Comparison of ENCODE assay signal across 1 cellular context in genomic region chr1:118914379-118915161, GRCh38.
TF ChIP-seq lines count a peak whose summit lies in the region.

No MANE protein-coding gene starts in this region.

TF ChIP-seq in HepG2, 621 proteins besides CTCF, POLR2A, EP300 and RAD21 (continued from another document and continues in another):
- TF ChIP-seq ZNF407 (CRISPR knock-in tag; IDR thresholded peaks at IDR 0.05; ENCODE audit: not compliant biosample characterization), result no peak
- TF ChIP-seq, protein P1, sequence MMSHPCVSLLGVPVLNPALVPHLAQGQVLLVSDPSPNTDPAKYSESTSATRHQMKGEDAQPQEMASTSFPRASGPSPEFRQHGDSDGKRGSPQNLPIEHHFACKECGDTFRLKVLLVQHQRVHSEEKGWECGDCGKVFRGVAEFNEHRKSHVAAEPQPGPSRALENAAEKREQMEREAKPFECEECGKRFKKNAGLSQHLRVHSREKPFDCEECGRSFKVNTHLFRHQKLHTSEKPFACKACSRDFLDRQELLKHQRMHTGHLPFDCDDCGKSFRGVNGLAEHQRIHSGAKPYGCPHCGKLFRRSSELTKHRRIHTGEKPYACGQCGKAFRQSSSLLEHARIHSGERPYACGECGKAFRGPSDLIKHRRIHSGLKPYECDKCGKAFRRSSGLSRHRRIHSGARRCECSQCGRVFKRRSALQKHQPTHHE (CRISPR knock-in tag; IDR thresholded peaks at IDR 0.05; ENCODE audit: borderline replicate concordance), result no peak
- TF ChIP-seq WIZ (CRISPR knock-in tag; IDR thresholded peaks at IDR 0.05), result no peak
- no peak for TF ChIP-seq ZNF674 (CRISPR knock-in tag; IDR thresholded peaks at IDR 0.05; ENCODE audit: low read depth)
- TF ChIP-seq, protein P2, sequence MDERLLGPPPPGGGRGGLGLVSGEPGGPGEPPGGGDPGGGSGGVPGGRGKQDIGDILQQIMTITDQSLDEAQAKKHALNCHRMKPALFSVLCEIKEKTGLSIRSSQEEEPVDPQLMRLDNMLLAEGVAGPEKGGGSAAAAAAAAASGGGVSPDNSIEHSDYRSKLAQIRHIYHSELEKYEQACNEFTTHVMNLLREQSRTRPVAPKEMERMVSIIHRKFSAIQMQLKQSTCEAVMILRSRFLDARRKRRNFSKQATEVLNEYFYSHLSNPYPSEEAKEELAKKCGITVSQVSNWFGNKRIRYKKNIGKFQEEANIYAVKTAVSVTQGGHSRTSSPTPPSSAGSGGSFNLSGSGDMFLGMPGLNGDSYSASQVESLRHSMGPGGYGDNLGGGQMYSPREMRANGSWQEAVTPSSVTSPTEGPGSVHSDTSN (CRISPR knock-in tag; IDR thresholded peaks at IDR 0.05), result peak; percentile 29; the same call in 1 of the 2 replicates
- no peak for TF ChIP-seq KDM4B (CRISPR knock-in tag; IDR thresholded peaks at IDR 0.05)
- TF ChIP-seq, protein P3, sequence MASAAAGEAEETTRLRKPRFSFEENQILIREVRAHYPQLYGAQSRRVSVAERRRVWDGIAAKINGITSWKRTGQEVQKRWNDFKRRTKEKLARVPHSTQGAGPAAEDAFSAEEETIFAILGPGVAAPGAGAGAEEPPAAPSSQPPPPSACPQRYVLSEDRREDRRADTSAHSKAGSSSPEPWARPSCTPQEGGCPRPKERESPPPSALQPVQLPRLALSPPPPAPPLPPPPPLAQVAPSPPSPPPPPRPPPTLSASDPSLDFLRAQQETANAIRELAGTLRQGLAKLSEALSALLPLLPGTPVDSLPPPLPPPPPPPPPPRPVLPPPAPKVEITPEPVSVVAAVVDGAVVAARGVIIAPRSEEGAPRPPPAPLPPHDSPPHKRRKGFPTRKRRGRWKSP (CRISPR knock-in tag; IDR thresholded peaks at IDR 0.05), result no peak
- TF ChIP-seq TOPORS (CRISPR knock-in tag; IDR thresholded peaks at IDR 0.05), result no peak
- no peak for TF ChIP-seq YEATS4 (CRISPR knock-in tag; IDR thresholded peaks at IDR 0.05; ENCODE audit: borderline replicate concordance)
- peak; percentile 52 for TF ChIP-seq POGZ (CRISPR knock-in tag; IDR thresholded peaks at IDR 0.05)
- 0 out of 3 replicates have a peak, but pooled peaks have one; percentile 50 for TF ChIP-seq MXI1 (IDR thresholded peaks at IDR 0.05; ENCODE audit: borderline replicate concordance, low read depth, low read length)
- no peak for TF ChIP-seq ZNF180 (CRISPR knock-in tag; IDR thresholded peaks at IDR 0.05; ENCODE audit: borderline replicate concordance, low read depth)
- peak; percentile 52; the same call in 1 of the 2 replicates for TF ChIP-seq IRF2 (CRISPR knock-in tag; IDR thresholded peaks at IDR 0.05)
- TF ChIP-seq ZNF883 (CRISPR knock-in tag; IDR thresholded peaks at IDR 0.05; ENCODE audit: not compliant biosample characterization), result no peak
- no peak for TF ChIP-seq ZNF557 (CRISPR knock-in tag; IDR thresholded peaks at IDR 0.05)
- TF ChIP-seq SP4 (CRISPR knock-in tag; IDR thresholded peaks at IDR 0.05), result no peak
- TF ChIP-seq ZNF709 (CRISPR knock-in tag; IDR thresholded peaks at IDR 0.05), result no peak
- TF ChIP-seq THAP11 (CRISPR knock-in tag; IDR thresholded peaks at IDR 0.05), result peak; percentile 54; the same call in 1 of the 2 replicates
- no peak for TF ChIP-seq ZBTB21 (CRISPR knock-in tag; IDR thresholded peaks at IDR 0.05)
- TF ChIP-seq SNRNP70 (IDR thresholded peaks at IDR 0.05; ENCODE audit: low read depth, low read length), result no peak
- TF ChIP-seq NFRKB (IDR thresholded peaks at IDR 0.05), result no peak
- 0 out of 2 replicates have a peak, but pooled peaks have one; percentile 31 for TF ChIP-seq PHF21A (CRISPR knock-in tag; IDR thresholded peaks at IDR 0.05)
- TF ChIP-seq NR0B2 (CRISPR knock-in tag; IDR thresholded peaks at IDR 0.05), result no peak
- TF ChIP-seq KLF13 (CRISPR knock-in tag; IDR thresholded peaks at IDR 0.05), result no peak
- no peak for TF ChIP-seq NFIB (CRISPR knock-in tag; IDR thresholded peaks at IDR 0.05; ENCODE audit: borderline replicate concordance)
- TF ChIP-seq ZBTB34 (CRISPR knock-in tag; IDR thresholded peaks at IDR 0.05), result 0 out of 2 replicates have a peak, but pooled peaks have one; percentile 51
- TF ChIP-seq, protein P4, sequence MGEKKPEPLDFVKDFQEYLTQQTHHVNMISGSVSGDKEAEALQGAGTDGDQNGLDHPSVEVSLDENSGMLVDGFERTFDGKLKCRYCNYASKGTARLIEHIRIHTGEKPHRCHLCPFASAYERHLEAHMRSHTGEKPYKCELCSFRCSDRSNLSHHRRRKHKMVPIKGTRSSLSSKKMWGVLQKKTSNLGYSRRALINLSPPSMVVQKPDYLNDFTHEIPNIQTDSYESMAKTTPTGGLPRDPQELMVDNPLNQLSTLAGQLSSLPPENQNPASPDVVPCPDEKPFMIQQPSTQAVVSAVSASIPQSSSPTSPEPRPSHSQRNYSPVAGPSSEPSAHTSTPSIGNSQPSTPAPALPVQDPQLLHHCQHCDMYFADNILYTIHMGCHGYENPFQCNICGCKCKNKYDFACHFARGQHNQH (CRISPR knock-in tag; IDR thresholded peaks at IDR 0.05), result no peak
- TF ChIP-seq ZNF724P (CRISPR knock-in tag; IDR thresholded peaks at IDR 0.05; ENCODE audit: borderline replicate concordance), result no peak
- no peak for TF ChIP-seq SCMH1 (CRISPR knock-in tag; IDR thresholded peaks at IDR 0.05; ENCODE audit: borderline replicate concordance)
- no peak for TF ChIP-seq ZNF598 (CRISPR knock-in tag; IDR thresholded peaks at IDR 0.05; ENCODE audit: borderline replicate concordance)
- TF ChIP-seq NFKB2 (CRISPR knock-in tag; IDR thresholded peaks at IDR 0.05; ENCODE audit: borderline replicate concordance), result no peak
- TF ChIP-seq ZFP91 (CRISPR knock-in tag; IDR thresholded peaks at IDR 0.05; ENCODE audit: borderline replicate concordance), result no peak
- peak; percentile 99 for TF ChIP-seq MLX (CRISPR knock-in tag; IDR thresholded peaks at IDR 0.05)
- TF ChIP-seq KLF15 (CRISPR knock-in tag; IDR thresholded peaks at IDR 0.05; ENCODE audit: borderline replicate concordance), result no peak
- TF ChIP-seq FOXK2 (IDR thresholded peaks at IDR 0.05), result no peak
- TF ChIP-seq ZNF605 (CRISPR knock-in tag; IDR thresholded peaks at IDR 0.05), result no peak
- TF ChIP-seq KMT2A (CRISPR knock-in tag; IDR thresholded peaks at IDR 0.05), result no peak
- no peak for TF ChIP-seq ZNF740 (CRISPR knock-in tag; IDR thresholded peaks at IDR 0.05)
- TF ChIP-seq ZBTB1 (CRISPR knock-in tag; IDR thresholded peaks at IDR 0.05; ENCODE audit: borderline replicate concordance), result no peak
- no peak for TF ChIP-seq MTF1 (CRISPR knock-in tag; IDR thresholded peaks at IDR 0.05)
- TF ChIP-seq FOXA3 (CRISPR knock-in tag; IDR thresholded peaks at IDR 0.05), result peak; percentile 85
- TF ChIP-seq ZNF18 (CRISPR knock-in tag; IDR thresholded peaks at IDR 0.05; ENCODE audit: insufficient replicate concordance), result no peak
- TF ChIP-seq CERS6 (CRISPR knock-in tag; IDR thresholded peaks at IDR 0.05), result no peak
- TF ChIP-seq ZNF678 (CRISPR knock-in tag; IDR thresholded peaks at IDR 0.05), result no peak
- TF ChIP-seq POLR2G (IDR thresholded peaks at IDR 0.05; ENCODE audit: low read depth, low read length), result no peak
